Comparison of ENCODE assay signal across 15 cellular contexts in the genomic region with DNA sequence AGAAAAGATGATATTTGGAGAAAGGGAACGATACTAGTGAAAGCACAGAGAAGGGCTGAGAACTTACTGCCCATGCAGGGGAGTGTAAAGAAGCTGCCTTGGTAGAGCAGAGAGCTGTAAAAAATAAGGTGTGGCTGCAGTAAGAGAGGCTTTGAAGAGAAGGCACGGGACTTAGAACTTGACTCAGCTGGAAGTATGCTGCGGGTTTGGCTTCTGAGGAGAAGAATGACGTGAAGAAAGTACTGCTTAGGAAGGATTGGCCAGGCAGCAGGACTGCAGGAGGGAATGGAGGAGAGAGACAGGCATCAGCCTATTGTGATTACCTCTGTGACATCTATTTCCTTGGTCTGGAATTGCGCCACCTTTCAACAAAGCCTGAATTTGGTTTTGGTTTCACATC. TPM values are rescaled to one million over a fixed set of nuclear protein-coding genes. Genes with fewer than 3 reads are reported as not detected.
DNase-seq lines count a peak whose midpoint lies in the region; ATAC-seq and TF ChIP-seq lines count a peak whose summit lies in the region.
"Had no signal": no experiment of that assay in that cellular context is flagged by ENCODE, and none has a peak within 500 bp of the region (broad histone marks: within the 10 kb centered on the region; RNA-seq: fewer than 3 reads in every experiment).

No MANE protein-coding gene starts in this region.

- peak overlapping the region; percentile 48 to 50 for H3K27ac ChIP-seq in esophagus (ENCODE audit: low read depth in 2 of 2, low read length in 1 of 2)

- H3K9me3 ChIP-seq in esophagus (ENCODE audit: control insufficient read depth in 2 of 2, insufficient read depth in 1 of 2, low read depth in 1 of 2, low read length in 1 of 2): no peaks in the 10 kb centered on the region
- H3K9me3 ChIP-seq: Caco-2 had no signal

- H3K36me3 ChIP-seq in esophagus (ENCODE audit: control insufficient read depth in 2 of 2, insufficient read depth in 2 of 2, low read length in 1 of 2): peaks cover 0 to 4% of the 10 kb centered on the region in 2 donors

- TF ChIP-seq CTCF in omental fat pad (IDR thresholded peaks at IDR 0.05): no peak

- 59 to 63% methylated on average over 5 of the region's 5 CpGs for WGBS in esophagus, 2 donors

- peak; percentile 59 for ATAC-seq in omental fat pad (ENCODE audit: low FRiP score)
- ATAC-seq: activated CD4-positive, CD25-positive, alpha-beta regulatory T cell treated with anti-CD3 and anti-CD28 coated beads, Interleukin-2, amount 50 U/mL, for 24 hours; GM12878 had no signal

- H3K27me3 ChIP-seq in esophagus (ENCODE audit: control insufficient read depth in 1 of 2, insufficient read depth in 2 of 2, low read length in 2 of 2): no peaks in the 10 kb centered on the region

- no peak overlapping the region for H3K4me3 ChIP-seq in esophagus (ENCODE audit: low read depth in 1 of 2, low read length in 2 of 2)
- H3K4me3 ChIP-seq: GM12878 had no signal

- no peaks in the 10 kb centered on the region for H3K4me1 ChIP-seq in esophagus (ENCODE audit: control insufficient read depth in 2 of 2, insufficient read depth in 2 of 2, low read length in 1 of 2)
- H3K4me1 ChIP-seq: Caco-2 had no signal

- DNase-seq in ELR (ENCODE audit: low read depth) (peak; percentile 62), NOMO-1 treated with DMSO at 0.1 percent for 48 hours (lab: John Stamatoyannopoulos, UW; ENCODE audit: unreplicated experiment) (peak; percentile 76), omental fat pad (ENCODE audit: low spot score) (no peak), Kasumi-1 (lab: John Stamatoyannopoulos, UW) (no peak), COLO668 (lab: John Stamatoyannopoulos, UW; ENCODE audit: unreplicated experiment) (no peak), activated T-cell treated with anti-CD3 and anti-CD28 coated beads for 4 hours (no peak)
- no peak for DNase-seq in stimulated activated CD4-positive, alpha-beta T cell treated with anti-CD3 and anti-CD28 coated beads, Interleukin-4, amount 100 ng/mL, for 1 hour
- DNase-seq: activated gamma-delta T cell; Caco-2; dermis blood vessel endothelial cell; Right ventricle myocardium superior; stimulated activated CD4-positive, alpha-beta T cell treated with anti-CD3 and anti-CD28 coated beads, Interleukin-15, amount 100 ng/mL, for 24 hours had no signal

RNA-seq across cellular contexts. Expression of a gene that starts 22.4 kb away (rescaled TPM):
- 10 to 100 TPM; 16.9 to 20.6 TPM for polyA plus RNA-seq in esophagus
- total RNA-seq in omental fat pad: 1 to 10 TPM; 1.4 to 3.5 (median 2.0) TPM

RNA-seq across cellular contexts. Expression of a gene that starts 40.5 kb away (rescaled TPM):
- polyA plus RNA-seq in esophagus: 1 to 10 TPM; 4.4 TPM
- 10 to 100 TPM; 22.6 to 34.2 (median 25.9) TPM for total RNA-seq in omental fat pad

RNA-seq across cellular contexts. Expression of a gene that starts 57.7 kb away (rescaled TPM):
- polyA plus RNA-seq in esophagus: under 1 TPM; 0.02 to 0.05 TPM
- total RNA-seq in omental fat pad: not detected
- total RNA-seq: Caco-2, dermis blood vessel endothelial cell, Right ventricle myocardium superior had no signal

Comparison
In these comparisons a context has a peak if more than half of its experiments do, and no peak if none do; other contexts are left out.
1. DNase-seq: peak in ELR (single experiment) and NOMO-1 treated with DMSO at 0.1 percent for 48 hours (single experiment); none in omental fat pad (single experiment), stimulated activated CD4-positive, alpha-beta T cell treated with anti-CD3 and anti-CD28 coated beads, Interleukin-4, amount 100 ng/mL, for 1 hour (single experiment), Kasumi-1 (0 of 2), COLO668 (single experiment) and activated T-cell treated with anti-CD3 and anti-CD28 coated beads for 4 hours (single experiment).